27 cellular contexts compared by ENCODE assay signal in genomic region chr17:58747674-58748073, GRCh38. TPM values are rescaled to one million over a fixed set of nuclear protein-coding genes. Genes with fewer than 3 reads are reported as not detected.
DNase-seq lines count a peak whose midpoint lies in the region; ATAC-seq, FAIRE-seq and TF ChIP-seq lines count a peak whose summit lies in the region.
"Had no signal": no experiment of that assay in that cellular context is flagged by ENCODE, and none has a peak within 500 bp of the region (broad histone marks: within the 10 kb centered on the region; RNA-seq: fewer than 3 reads in every experiment).

No MANE protein-coding gene starts in this region.

- FAIRE-seq in GM12891 (lab: Jason Lieb, UNC) (peak; percentile 80), HTR-8/SVneo (lab: Jason Lieb, UNC) (peak; percentile 93)
- FAIRE-seq: A549, D721Med, GM12878, GM19239 had no signal

- ATAC-seq in SK-N-SH treated with all-trans-retinoic acid at 6 μM for 48 hours: no peak
- no peak for ATAC-seq in GM18858 (IDR thresholded peaks at IDR 0.05; ENCODE audit: unreplicated experiment)
- ATAC-seq in left colon: no peak
- ATAC-seq: A549, GM12878, GM23338, HCT116 had no signal

- DNase-seq in GM12891 (ENCODE audit: insufficient read length, low spot score) (no peak), HTR-8/SVneo (ENCODE audit: insufficient read length, low spot score) (no peak), left colon (no peak)
- DNase-seq in activated CD4-positive, alpha-beta T cell treated with anti-CD3 and anti-CD28 coated beads for 4 hours: no peak
- DNase-seq: 8988T; ACHN; AML-193; BE2C; CD4-positive, alpha-beta T cell; CD8-positive, alpha-beta memory T cell; DMS 273 treated with DMSO at 0.1 percent for 48 hours; DMS79; EL; GDM1; H9 had no signal

- H3K4me3 ChIP-seq in neural cell (ENCODE audit: low read length): no peak overlapping the region
- H3K4me3 ChIP-seq: A549; BLaER1 treated with 17β-estradiol and CSF1 and Interleukin-3, amounts not matched to agents 10 nM and 100 nM; GM12878; GM23338 had no signal

- TF ChIP-seq CTCF in neural cell (IDR thresholded peaks at IDR 0.05; ENCODE audit: poor library complexity, severe bottlenecking): no peak

- H3F3A ChIP-seq in neural cell (ENCODE audit: insufficient read depth, low read length, poor library complexity, severe bottlenecking): no peaks in the 10 kb centered on the region

- H3K4me2 ChIP-seq in neural cell (ENCODE audit: low read length): no peak overlapping the region
- H3K4me2 ChIP-seq: A549; BLaER1 treated with 17β-estradiol and CSF1 and Interleukin-3, amounts not matched to agents 10 nM and 100 nM; GM23338 had no signal

- H3K79me2 ChIP-seq in neural cell (replicated peaks; ENCODE audit: insufficient read depth, low read length): no peaks in the 10 kb centered on the region

- H3K36me3 ChIP-seq in neural cell (ENCODE audit: insufficient read depth, low read length): no peaks in the 10 kb centered on the region
- H3K36me3 ChIP-seq: BE2C; BLaER1 treated with 17β-estradiol and CSF1 and Interleukin-3, amounts not matched to agents 10 nM and 100 nM had no signal

- H2AFZ ChIP-seq in neural cell (ENCODE audit: low read depth, low read length): no peak overlapping the region

- intact Hi-C loops in left colon (cut with DNase I, micrococcal nuclease): no loop called here

- TF ChIP-seq EP300 in neural cell (conservative IDR thresholded peaks at IDR 0.05; ENCODE audit: poor library complexity, severe bottlenecking): peak; percentile 32

- H3K27ac ChIP-seq in neural cell (ENCODE audit: low read length): no peak overlapping the region
- H3K27ac ChIP-seq: A549; BLaER1 treated with 17β-estradiol and CSF1 and Interleukin-3, amounts not matched to agents 10 nM and 100 nM had no signal

- H3K9me3 ChIP-seq in neural cell (ENCODE audit: low read length): no peaks in the 10 kb centered on the region
- H3K9me3 ChIP-seq: A549; BE2C; BLaER1 treated with 17β-estradiol and CSF1 and Interleukin-3, amounts not matched to agents 10 nM and 100 nM had no signal

- H3K27me3 ChIP-seq in neural cell (ENCODE audit: insufficient read depth, low read depth, low read length): no peaks in the 10 kb centered on the region
- H3K27me3 ChIP-seq: BE2C; BLaER1 treated with 17β-estradiol and CSF1 and Interleukin-3, amounts not matched to agents 10 nM and 100 nM had no signal

- TF ChIP-seq POLR2A in GM12891 (IDR thresholded peaks at IDR 0.05; ENCODE audit: low read depth, low read length): no peak

- H3K9me2 ChIP-seq in neural cell (ENCODE audit: insufficient read depth, low read length): no peaks in the 10 kb centered on the region

- TF ChIP-seq RAD21 in neural cell (conservative IDR thresholded peaks at IDR 0.05): no peak

- H3K9ac ChIP-seq in neural cell (ENCODE audit: low read length): no peak overlapping the region
- H3K9ac ChIP-seq: BLaER1 treated with 17β-estradiol and CSF1 and Interleukin-3, amounts not matched to agents 10 nM and 100 nM had no signal

- H4K20me1 ChIP-seq in neural cell (ENCODE audit: insufficient read depth): no peaks in the 10 kb centered on the region
- H4K20me1 ChIP-seq: BLaER1 treated with 17β-estradiol and CSF1 and Interleukin-3, amounts not matched to agents 10 nM and 100 nM had no signal

TF ChIP-seq in GM12891, 5 proteins besides CTCF, POLR2A, EP300 and RAD21:
- TF ChIP-seq PAX5 (IDR thresholded peaks at IDR 0.05; ENCODE audit: insufficient read depth, low read length, severe bottlenecking) (no peak), SPI1 (IDR thresholded peaks at IDR 0.05; ENCODE audit: low read depth, low read length) (no peak), POLR2AphosphoS5 (IDR thresholded peaks at IDR 0.05; ENCODE audit: low read depth, low read length) (no peak), POU2F2 (IDR thresholded peaks at IDR 0.05; ENCODE audit: low read depth, low read length) (no peak), TAF1 (IDR thresholded peaks at IDR 0.05; ENCODE audit: low read depth, low read length) (no peak)
TF ChIP-seq in GM12891: peak in this region for 0.

TF ChIP-seq in SK-N-SH treated with all-trans-retinoic acid at 6 μM for 48 hours, 23 proteins besides CTCF, POLR2A, EP300 and RAD21:
- TF ChIP-seq ARNTL (CRISPR knock-in tag; IDR thresholded peaks at IDR 0.05; ENCODE audit: borderline replicate concordance, low read depth) (no peak), ZNF8 (CRISPR knock-in tag; IDR thresholded peaks at IDR 0.05) (no peak), ZNF70 (CRISPR knock-in tag; IDR thresholded peaks at IDR 0.05) (no peak), PPARA (CRISPR knock-in tag; IDR thresholded peaks at IDR 0.05; ENCODE audit: borderline replicate concordance) (no peak), ZFP3 (CRISPR knock-in tag; IDR thresholded peaks at IDR 0.05) (no peak), CSDC2 (CRISPR knock-in tag; IDR thresholded peaks at IDR 0.05) (no peak), TCF4 (CRISPR knock-in tag; IDR thresholded peaks at IDR 0.05; ENCODE audit: borderline replicate concordance) (peak; percentile 54; the same call in 1 of the 2 replicates), TSHZ2 (CRISPR knock-in tag; IDR thresholded peaks at IDR 0.05) (no peak)
TF ChIP-seq in SK-N-SH treated with all-trans-retinoic acid at 6 μM for 48 hours: peak in this region for 1.

TF ChIP-seq in neural cell, 6 proteins besides CTCF, POLR2A, EP300 and RAD21:
- TF ChIP-seq POLR2AphosphoS5 (IDR thresholded peaks at IDR 0.05): no peak
- TF ChIP-seq TAF1 (IDR thresholded peaks at IDR 0.05; ENCODE audit: low read depth): no peak
- no peak for TF ChIP-seq REST (IDR thresholded peaks at IDR 0.05; ENCODE audit: borderline replicate concordance)
- no peak for TF ChIP-seq SMC3 (conservative IDR thresholded peaks at IDR 0.05; ENCODE audit: poor library complexity)
- TF ChIP-seq MXI1 (conservative IDR thresholded peaks at IDR 0.05; ENCODE audit: poor library complexity, severe bottlenecking): no peak
- TF ChIP-seq EZH2 (IDR thresholded peaks at IDR 0.05; ENCODE audit: borderline replicate concordance, insufficient read depth, low read length, poor library complexity, severe bottlenecking): no peak

RNA-seq across cellular contexts. Expression of gene PPM1E, which starts 8.0 kb away (rescaled TPM):
- polyA plus RNA-seq in GM12891 (2012; ENCODE audit: low read depth, missing spikeins): 0.06 TPM
- polyA plus RNA-seq in neural cell: 31.9 and 39.5 TPM in 2 replicates
- 61.1 and 67.3 TPM in 2 replicates for polyA minus RNA-seq in neural cell
- total RNA-seq in left colon: under 1 TPM; 0.03 to 0.22 TPM
- total RNA-seq: CD4-positive, alpha-beta T cell; CD8-positive, alpha-beta memory T cell had no signal
- polyA plus RNA-seq: CD14-positive monocyte had no signal

RNA-seq across cellular contexts. Expression of gene RAD51C, which starts 55.3 kb away (rescaled TPM):
- polyA plus RNA-seq in GM12891 (2012; ENCODE audit: low read depth, missing spikeins): 72.4 TPM
- polyA plus RNA-seq in neural cell: 17.8 and 25.1 TPM in 2 replicates
- polyA minus RNA-seq in neural cell: 14.2 and 15.6 TPM in 2 replicates
- total RNA-seq in left colon: 1 to 10 TPM; 7.6 to 8.1 TPM

RNA-seq across cellular contexts. Expression of gene TEX14, which starts 55.8 kb away (rescaled TPM):
- polyA plus RNA-seq in GM12891 (2012; ENCODE audit: low read depth, missing spikeins): 1.6 TPM
- 0.90 and 1.4 TPM in 2 replicates for polyA plus RNA-seq in neural cell
- 0.69 and 0.97 TPM in 2 replicates for polyA minus RNA-seq in neural cell
- under 1 TPM in 1 of 2 donors, not detected in 1; 0.06 TPM for total RNA-seq in left colon
- total RNA-seq: H4 had no signal
- polyA plus RNA-seq: CD14-positive monocyte; CD8-positive, alpha-beta memory T cell had no signal
